In the genomic region with DNA sequence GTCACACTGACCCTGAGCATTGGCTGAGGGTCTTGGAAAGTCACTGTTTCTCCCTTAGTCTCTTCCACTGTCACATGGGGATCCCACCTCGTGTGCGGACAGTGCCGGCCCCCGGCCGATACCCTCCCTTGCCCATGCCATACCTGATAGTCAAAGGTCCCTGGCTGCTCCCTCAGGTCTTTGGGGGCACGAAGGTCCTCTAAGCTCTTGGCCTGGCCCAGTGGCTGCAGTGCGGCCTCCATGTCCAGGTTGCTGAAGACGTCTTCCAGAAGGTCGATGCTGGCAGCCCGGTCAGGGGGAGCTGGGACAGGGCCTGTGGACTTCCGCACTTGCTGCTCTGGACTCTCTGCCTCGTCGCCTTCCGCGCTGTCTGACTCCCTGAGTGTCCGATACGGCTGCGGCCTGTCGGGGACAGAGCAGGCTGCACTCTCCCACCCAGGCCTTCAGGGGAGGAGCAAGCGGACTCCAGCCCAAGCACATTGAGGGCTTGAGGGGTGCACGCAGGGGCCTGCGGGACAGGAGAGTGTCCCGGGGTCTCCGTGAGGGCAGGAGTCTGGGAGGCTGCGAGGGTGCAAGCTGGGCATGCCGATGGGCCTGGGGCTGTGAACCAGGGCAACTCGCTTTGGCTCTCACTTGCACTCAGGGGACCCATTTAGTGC, we compare ENCODE assay signal across 15 cellular contexts. TPM values are rescaled to one million over a fixed set of nuclear protein-coding genes. Genes with fewer than 3 reads are reported as not detected.
A peak's percentile ranks its signal among the peaks of the same experiment; 100 is the strongest.
DNase-seq lines count a peak whose midpoint lies in the region; ATAC-seq and TF ChIP-seq lines count a peak whose summit lies in the region.
"Had no signal": no experiment of that assay in that cellular context is flagged by ENCODE, and none has a peak within 500 bp of the region (broad histone marks: within the 10 kb centered on the region; RNA-seq: fewer than 3 reads in every experiment).

No MANE protein-coding gene starts in this region.

- H3K27me3 ChIP-seq in heart left ventricle: no peaks in the 10 kb centered on the region
- H3K27me3 ChIP-seq in lower lobe of right lung (ENCODE audit: low read depth): no peaks in the 10 kb centered on the region

- 88 to 90% (median 89%) methylated on average over 17 to 27 of the region's 27 CpGs for WGBS in heart left ventricle, 4 donors

- H3K27ac ChIP-seq in heart left ventricle: no peak overlapping the region
- peak overlapping the region; percentile 39 for H3K27ac ChIP-seq in cingulate gyrus (ENCODE audit: low read depth, low read length)
- H3K27ac ChIP-seq in lower lobe of right lung: no peak overlapping the region
- H3K27ac ChIP-seq: 22Rv1 had no signal

- intact Hi-C loops in Right ventricle myocardium inferior (cut with DNase I): loop anchor here (2.0 kb wide), 1 partner anchor 25 kb away; no protein-coding TSS in a partner anchor
- intact Hi-C loops in heart left ventricle (cut with DNase I): loop anchor here in 1 of 10 donors (2.0 kb wide), 1 partner anchor 29 kb away; no protein-coding TSS in a partner anchor
- intact Hi-C loops in lower lobe of right lung (cut with DNase I): no loop called here

- no peak overlapping the region for H3K4me3 ChIP-seq in heart left ventricle
- no peak overlapping the region for H3K4me3 ChIP-seq in lower lobe of right lung
- H3K4me3 ChIP-seq: HAP-1 had no signal

- peak; percentile 16 for DNase-seq in Right ventricle myocardium inferior (ENCODE audit: missing footprints)
- DNase-seq in heart left ventricle: no peak
- DNase-seq in nephron progenitor cell: peak; percentile 41
- DNase-seq in lower lobe of right lung: no peak
- no peak for DNase-seq in activated naive CD8-positive, alpha-beta T cell treated with anti-CD3 and anti-CD28 coated beads for 36 hours
- DNase-seq: Caco-2; CD8-positive, alpha-beta memory T cell; DND-41; GDM1 had no signal

- peaks cover 51% of the 10 kb centered on the region for H3K4me1 Mint-ChIP-seq in nephron progenitor cell
- H3K4me1 Mint-ChIP-seq in activated naive CD8-positive, alpha-beta T cell treated with anti-CD3 and anti-CD28 coated beads for 36 hours: no peaks in the 10 kb centered on the region

- no peak for TF ChIP-seq POLR2A in heart left ventricle (IDR thresholded peaks at IDR 0.05)

- no peaks in the 10 kb centered on the region for H3K36me3 Mint-ChIP-seq in nephron progenitor cell (ENCODE audit: low read depth)
- no peaks in the 10 kb centered on the region for H3K36me3 Mint-ChIP-seq in activated naive CD8-positive, alpha-beta T cell treated with anti-CD3 and anti-CD28 coated beads for 36 hours

- no peaks in the 10 kb centered on the region for H3K27me3 Mint-ChIP-seq in nephron progenitor cell (ENCODE audit: low read depth, poor library complexity)
- no peaks in the 10 kb centered on the region for H3K27me3 Mint-ChIP-seq in activated naive CD8-positive, alpha-beta T cell treated with anti-CD3 and anti-CD28 coated beads for 36 hours
- H3K27me3 Mint-ChIP-seq: CD8-positive, alpha-beta memory T cell had no signal

- H3K36me3 ChIP-seq in heart left ventricle (peaks cover 0 to 18% (median 0%) of the 10 kb centered on the region in 9 donors), lower lobe of right lung (peaks cover 12% of the 10 kb centered on the region)
- H3K36me3 ChIP-seq: HAP-1 had no signal

- H3K9me3 ChIP-seq in heart left ventricle (no peaks in the 10 kb centered on the region), lower lobe of right lung (no peaks in the 10 kb centered on the region)
- H3K9me3 ChIP-seq: Caco-2, HAP-1 had no signal

- H3K27ac Mint-ChIP-seq in nephron progenitor cell: peak overlapping the region; percentile 61
- no peak overlapping the region for H3K27ac Mint-ChIP-seq in activated naive CD8-positive, alpha-beta T cell treated with anti-CD3 and anti-CD28 coated beads for 36 hours
- H3K27ac Mint-ChIP-seq: CD8-positive, alpha-beta memory T cell had no signal

- H3K4me3 Mint-ChIP-seq in nephron progenitor cell: no peak overlapping the region
- H3K4me3 Mint-ChIP-seq in activated naive CD8-positive, alpha-beta T cell treated with anti-CD3 and anti-CD28 coated beads for 36 hours: no peak overlapping the region
- H3K4me3 Mint-ChIP-seq: CD14-positive monocyte had no signal

- H3K9me3 Mint-ChIP-seq in nephron progenitor cell: no peaks in the 10 kb centered on the region
- H3K9me3 Mint-ChIP-seq in activated naive CD8-positive, alpha-beta T cell treated with anti-CD3 and anti-CD28 coated beads for 36 hours: no peaks in the 10 kb centered on the region
- H3K9me3 Mint-ChIP-seq: CD8-positive, alpha-beta memory T cell had no signal

- TF ChIP-seq CTCF in heart left ventricle (IDR thresholded peaks at IDR 0.05) (no peak), nephron progenitor cell (IDR thresholded peaks at IDR 0.05) (no peak), lower lobe of right lung (IDR thresholded peaks at IDR 0.05) (no peak)

- ATAC-seq in Right ventricle myocardium inferior (no peak), heart left ventricle (no peak), lower lobe of right lung (no peak), HG03442 (IDR thresholded peaks at IDR 0.05; ENCODE audit: unreplicated experiment) (no peak)

- no peaks in the 10 kb centered on the region for H3K4me1 ChIP-seq in heart left ventricle
- H3K4me1 ChIP-seq in lower lobe of right lung: no peaks in the 10 kb centered on the region
- H3K4me1 ChIP-seq: Caco-2, HAP-1 had no signal

RNA-seq across cellular contexts. Expression of a gene that starts 27.6 kb away (rescaled TPM):
- total RNA-seq in Right ventricle myocardium inferior: 0.08 TPM
- total RNA-seq in heart left ventricle: 10 to 100 TPM in 1 of 9 donors, under 1 TPM in 2, not detected in 6; 0.05 to 10.1 (median 0.10) TPM
- not detected for polyA plus RNA-seq in heart left ventricle
- not detected for total RNA-seq in lower lobe of right lung
- total RNA-seq in activated naive CD8-positive, alpha-beta T cell treated with anti-CD3 and anti-CD28 coated beads for 36 hours: under 1 TPM; 0.06 to 0.10 TPM
- total RNA-seq: CD8-positive, alpha-beta memory T cell had no signal
- polyA plus RNA-seq: BJ, CD14-positive monocyte had no signal

Comparison
In these comparisons a context has a peak if more than half of its experiments do, and no peak if none do; other contexts are left out.
1. DNase-seq: peak in Right ventricle myocardium inferior (single experiment) and nephron progenitor cell (single experiment); none in heart left ventricle (0 of 5), lower lobe of right lung (single experiment) and activated naive CD8-positive, alpha-beta T cell treated with anti-CD3 and anti-CD28 coated beads for 36 hours (single experiment).